In genomic region chr11:44899959-44900358, GRCh38 we compare ENCODE assay signal across 1 cellular context.
A peak's percentile ranks its signal among the peaks of the same experiment; 100 is the strongest.
TF ChIP-seq lines count a peak whose summit lies in the region.

No MANE protein-coding gene starts in this region.

TF ChIP-seq in K562, 482 proteins besides CTCF, POLR2A, EP300 and RAD21 (continued from another document):
- TF ChIP-seq PBX2 (CRISPR knock-in tag; IDR thresholded peaks at IDR 0.05; ENCODE audit: low read depth), result peak; percentile 73
- TF ChIP-seq PBX2 (tag; conservative IDR thresholded peaks at IDR 0.05; ENCODE audit: low read depth), result peak; percentile 94
- TF ChIP-seq GMEB1 (CRISPR knock-in tag; IDR thresholded peaks at IDR 0.05), result no peak
- no peak for TF ChIP-seq CCAR2 (IDR thresholded peaks at IDR 0.05; ENCODE audit: low read depth, low read length)
- peak; percentile 98 for TF ChIP-seq PKNOX1 (IDR thresholded peaks at IDR 0.05)
- TF ChIP-seq JUNB (CRISPR knock-in tag; conservative IDR thresholded peaks at IDR 0.05), result no peak
